In genomic region chr2:109218087-109218791, GRCh38 we compare ENCODE assay signal across 8 cellular contexts.
A peak's percentile ranks its signal among the peaks of the same experiment; 100 is the strongest.
DNase-seq lines count a peak whose midpoint lies in the region; ATAC-seq and TF ChIP-seq lines count a peak whose summit lies in the region.

No MANE protein-coding gene starts in this region.

- H3K4me2 ChIP-seq in H9 (ENCODE audit: insufficient read depth, insufficient read length, low read length), result no peak overlapping the region

- H3K56ac ChIP-seq in H9 (ENCODE audit: insufficient read length, low read depth, low read length), result no peak overlapping the region

- no peak overlapping the region for H2AK5ac ChIP-seq in H9 (ENCODE audit: insufficient read length, low read length)

- H3K79me2 ChIP-seq in H9 (ENCODE audit: insufficient read depth, low read length), result no peaks in the 10 kb centered on the region

- H3K4me1 Mint-ChIP-seq in H9 (peaks cover under 1 to 3% of the 10 kb centered on the region in 2 experiments; a peak in 3 of 4 replicates), mesothelial cell of epicardium (peaks cover 17% of the 10 kb centered on the region)

- WGBS in H9 (ENCODE audit: extremely low coverage, insufficient read length, low lambda C conversion rate), result no CpG with 5 or more reads among the region's 6 CpGs

- intact Hi-C loops in left colon (cut with DNase I, micrococcal nuclease), result no loop called here

- no peak overlapping the region for H3K18ac ChIP-seq in H9 (ENCODE audit: insufficient read length, low read depth, low read length)

- H2BK20ac ChIP-seq in H9 (ENCODE audit: low read depth, low read length, poor library complexity, severe bottlenecking), result no peak overlapping the region

- H3K23me2 ChIP-seq in H9 (ENCODE audit: insufficient read length, low read depth, low read length, poor library complexity, severe bottlenecking), result no peaks in the 10 kb centered on the region

- H2BK12ac ChIP-seq in H9 (ENCODE audit: insufficient read length, low read depth, low read length), result no peak overlapping the region

- H3T11ph ChIP-seq in H9 (ENCODE audit: low read length), result no peak overlapping the region

- no peaks in the 10 kb centered on the region for H3K9me3 ChIP-seq in H9 (ENCODE audit: control insufficient read depth, low read depth, low read length)

- H3K14ac ChIP-seq in H9 (ENCODE audit: insufficient read depth, low read length), result no peak overlapping the region

- no peak overlapping the region for H3K27ac ChIP-seq in H9 (ENCODE audit: insufficient read length, low read depth, low read length)

- H3K27ac Mint-ChIP-seq in H9 (no peak overlapping the region), mesothelial cell of epicardium (no peak overlapping the region)

- H3K4ac ChIP-seq in H9 (ENCODE audit: low read depth, low read length), result no peak overlapping the region

- no peak overlapping the region for H4K91ac ChIP-seq in H9 (ENCODE audit: insufficient read length, low read depth, low read length)

- H3K4me3 Mint-ChIP-seq in H9 (no peak overlapping the region), mesothelial cell of epicardium (no peak overlapping the region)

- H4K8ac ChIP-seq in H9 (replicated peaks; ENCODE audit: insufficient read length, low read depth, low read length), result no peak overlapping the region

- H3K9ac ChIP-seq in H9 (ENCODE audit: extremely low read depth, insufficient read length, low read length), result no peak overlapping the region

- H3K4me1 ChIP-seq in H9 (ENCODE audit: insufficient read depth, low read length), result no peaks in the 10 kb centered on the region

- no peak overlapping the region for H4K5ac ChIP-seq in H9 (ENCODE audit: insufficient read length, low read depth, low read length)

- TF ChIP-seq CTCF in H9 (conservative IDR thresholded peaks at IDR 0.05) (no peak), mesothelial cell of epicardium (IDR thresholded peaks at IDR 0.05; ENCODE audit: unreplicated experiment) (no peak)

- H3K27me3 ChIP-seq in H9 (ENCODE audit: insufficient read depth, low read length), result no peaks in the 10 kb centered on the region

- ATAC-seq in GM19452 (IDR thresholded peaks at IDR 0.05; ENCODE audit: unreplicated experiment) (peak; percentile 50), left colon (peak; percentile 64)

- H2BK5ac ChIP-seq in H9 (ENCODE audit: insufficient read length, low read length), result no peak overlapping the region

- DNase-seq in COLO829 (ENCODE audit: low spot score), result peak; percentile 54
- DNase-seq in NCI-H69 (lab: John Stamatoyannopoulos, UW), result peak; percentile 57
- DNase-seq in left colon, result no peak
- DNase-seq in H9, result no peak
- no peak for DNase-seq in stimulated activated CD4-positive, alpha-beta T cell treated with anti-CD3 and anti-CD28 coated beads, Interleukin-4, amount 100 ng/mL, for 24 hours
- no peak for DNase-seq in germinal center (ENCODE audit: low spot score)
- DNase-seq in mesothelial cell of epicardium (ENCODE audit: low spot score in 2 of 2, unreplicated experiment in 2 of 2), result no peak

- H3K9me3 Mint-ChIP-seq in H9 (no peaks in the 10 kb centered on the region), mesothelial cell of epicardium (peaks cover 5% of the 10 kb centered on the region)

- H2BK15ac ChIP-seq in H9 (ENCODE audit: low read depth, low read length), result no peak overlapping the region

- H3K79me1 ChIP-seq in H9 (ENCODE audit: insufficient read depth, low read depth, low read length, poor library complexity, severe bottlenecking), result no peaks in the 10 kb centered on the region

- H4K20me1 ChIP-seq in H9 (ENCODE audit: control insufficient read depth, insufficient read depth, insufficient read length), result no peaks in the 10 kb centered on the region

- H3K27me3 Mint-ChIP-seq in H9 (ENCODE audit: low read depth) (peaks cover 2% of the 10 kb centered on the region), mesothelial cell of epicardium (ENCODE audit: low read depth) (peaks cover 55% of the 10 kb centered on the region)

- H3K36me3 Mint-ChIP-seq in H9 (ENCODE audit: insufficient read depth in 1 of 3, low read depth in 3 of 3) (no peaks in the 10 kb centered on the region), mesothelial cell of epicardium (no peaks in the 10 kb centered on the region)

- no peak overlapping the region for H2AFZ ChIP-seq in H9 (ENCODE audit: low read length)

- no peak overlapping the region for H2BK120ac ChIP-seq in H9 (ENCODE audit: low read depth, low read length, poor library complexity, severe bottlenecking)

- no peak overlapping the region for H3K23ac ChIP-seq in H9 (ENCODE audit: insufficient read length, low read depth, low read length)

Comparison
In these comparisons a context has a peak if more than half of its experiments do, and no peak if none do; other contexts are left out.
1. DNase-seq: peak in COLO829 (single experiment) and NCI-H69 (single experiment); none in left colon (0 of 2), H9 (single experiment), stimulated activated CD4-positive, alpha-beta T cell treated with anti-CD3 and anti-CD28 coated beads, Interleukin-4, amount 100 ng/mL, for 24 hours (single experiment), germinal center (single experiment) and mesothelial cell of epicardium (0 of 2).